ENCODE assay signal across 8 cellular contexts in the genomic region with DNA sequence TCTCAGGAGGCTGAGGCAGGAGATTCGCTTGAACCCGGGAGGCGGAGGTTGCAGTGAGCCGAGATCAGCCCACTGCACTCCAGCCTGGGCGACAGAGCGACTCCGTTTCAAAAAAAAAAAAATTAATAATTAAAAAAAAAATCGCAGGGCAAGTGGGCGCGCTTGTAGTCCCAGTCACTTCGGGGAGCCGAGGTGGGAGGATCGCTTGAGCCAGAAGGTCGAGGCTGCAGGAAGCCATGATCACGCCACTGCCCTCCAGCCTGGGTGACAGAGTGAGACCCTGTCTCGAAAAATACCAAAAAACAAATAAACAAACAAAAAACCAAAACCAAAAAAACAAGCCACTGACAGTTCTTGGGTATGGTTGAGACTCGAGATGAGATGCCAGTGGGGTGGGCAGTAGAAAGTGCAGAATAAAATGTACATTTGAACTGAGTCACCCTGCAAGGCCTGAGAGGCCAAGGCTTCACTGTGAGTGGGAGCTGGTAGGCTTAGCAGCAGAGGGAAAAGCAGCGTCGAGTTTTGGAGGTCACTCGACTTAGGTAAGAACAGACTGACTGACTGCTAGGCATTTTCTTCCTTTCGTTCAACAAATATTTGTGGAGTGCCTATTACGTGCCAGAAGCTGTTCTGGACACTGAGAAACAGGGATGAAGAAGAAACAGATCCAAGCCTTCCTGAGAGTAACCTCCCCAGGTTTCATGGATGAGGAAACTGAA. TPM values are rescaled to one million over a fixed set of nuclear protein-coding genes. Genes with fewer than 3 reads are reported as not detected.
DNase-seq lines count a peak whose midpoint lies in the region; ATAC-seq lines count a peak whose summit lies in the region.

No MANE protein-coding gene starts in this region.

- H3K27ac Mint-ChIP-seq in central memory CD8-positive, alpha-beta T cell (ENCODE audit: low read depth), result peak overlapping the region; percentile 96
- H3K27ac Mint-ChIP-seq in naive B cell, result peak overlapping the region; percentile 52 to 98 (median 96)

- H3K27me3 Mint-ChIP-seq in central memory CD8-positive, alpha-beta T cell, result no peaks in the 10 kb centered on the region
- H3K27me3 Mint-ChIP-seq in naive B cell, result no peaks in the 10 kb centered on the region

- peaks cover 48% of the 10 kb centered on the region for H3K36me3 Mint-ChIP-seq in central memory CD8-positive, alpha-beta T cell (ENCODE audit: insufficient read depth)
- H3K36me3 Mint-ChIP-seq in naive B cell, result peaks cover 0 to 5% of the 10 kb centered on the region in 2 donors

- H3K4me1 Mint-ChIP-seq in central memory CD8-positive, alpha-beta T cell, result peaks cover 36% of the 10 kb centered on the region
- H3K4me1 Mint-ChIP-seq in naive B cell, result peaks cover 15 to 26% (median 22%) of the 10 kb centered on the region in 3 donors

- peak; percentile 7 for ATAC-seq in GM19395 (IDR thresholded peaks at IDR 0.05; ENCODE audit: unreplicated experiment)
- ATAC-seq in central memory CD8-positive, alpha-beta T cell (replicated peaks; ENCODE audit: extremely low read depth, poor library complexity, severe bottlenecking), result no peak
- no peak for ATAC-seq in naive B cell (ENCODE audit: low read depth in 2 of 2)

- DNase-seq in MV-4-11 (lab: John Stamatoyannopoulos, UW) (peak; percentile 40), naive B cell (no peak), NCI-H1092 treated with DMSO at 0.1 percent for 48 hours (lab: John Stamatoyannopoulos, UW) (no peak), T-helper 9 cell (no peak), cerebellar cortex (ENCODE audit: low spot score) (no peak), NCI-H2081 treated with DMSO at 0.1 percent for 48 hours (lab: John Stamatoyannopoulos, UW) (no peak)
- no peak for DNase-seq in central memory CD8-positive, alpha-beta T cell (ENCODE audit: low spot score in 2 of 2)

- H3K9me3 Mint-ChIP-seq in central memory CD8-positive, alpha-beta T cell, result no peaks in the 10 kb centered on the region
- H3K9me3 Mint-ChIP-seq in naive B cell, result no peaks in the 10 kb centered on the region

- peak overlapping the region; percentile 99 for H3K4me3 Mint-ChIP-seq in central memory CD8-positive, alpha-beta T cell
- H3K4me3 Mint-ChIP-seq in naive B cell, result peak overlapping the region; percentile 96 to 100 (median 98)

RNA-seq across cellular contexts. Expression of gene LDHA, which starts 0.6 kb away (rescaled TPM):
- polyA plus RNA-seq in naive B cell (ENCODE audit: low read depth in 6 of 6), result 100 to 1,000 TPM; 224 to 298 (median 251) TPM

RNA-seq across cellular contexts. Expression of gene LDHC, which starts 18.4 kb away (rescaled TPM):
- 1 to 10 TPM in 1 of 6 donors, not detected in 5; 4.2 TPM for polyA plus RNA-seq in naive B cell (ENCODE audit: low read depth in 6 of 6)
